In genomic region chr9:99903393-99903792, GRCh38 we compare ENCODE assay signal across 1 cellular context.
TF ChIP-seq lines count a peak whose summit lies in the region.

No MANE protein-coding gene starts in this region.

TF ChIP-seq in K562, 482 proteins besides CTCF, POLR2A, EP300 and RAD21 (continued from another document):
- TF ChIP-seq, protein P1, sequence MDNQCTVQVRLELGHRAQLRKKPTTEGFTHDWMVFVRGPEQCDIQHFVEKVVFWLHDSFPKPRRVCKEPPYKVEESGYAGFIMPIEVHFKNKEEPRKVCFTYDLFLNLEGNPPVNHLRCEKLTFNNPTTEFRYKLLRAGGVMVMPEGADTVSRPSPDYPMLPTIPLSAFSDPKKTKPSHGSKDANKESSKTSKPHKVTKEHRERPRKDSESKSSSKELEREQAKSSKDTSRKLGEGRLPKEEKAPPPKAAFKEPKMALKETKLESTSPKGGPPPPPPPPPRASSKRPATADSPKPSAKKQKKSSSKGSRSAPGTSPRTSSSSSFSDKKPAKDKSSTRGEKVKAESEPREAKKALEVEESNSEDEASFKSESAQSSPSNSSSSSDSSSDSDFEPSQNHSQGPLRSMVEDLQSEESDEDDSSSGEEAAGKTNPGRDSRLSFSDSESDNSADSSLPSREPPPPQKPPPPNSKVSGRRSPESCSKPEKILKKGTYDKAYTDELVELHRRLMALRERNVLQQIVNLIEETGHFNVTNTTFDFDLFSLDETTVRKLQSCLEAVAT (IDR thresholded peaks at IDR 0.05): 0 out of 4 replicates have a peak, but pooled peaks of 1 of the 2 experiments have one; percentile 23
- TF ChIP-seq, protein P2, sequence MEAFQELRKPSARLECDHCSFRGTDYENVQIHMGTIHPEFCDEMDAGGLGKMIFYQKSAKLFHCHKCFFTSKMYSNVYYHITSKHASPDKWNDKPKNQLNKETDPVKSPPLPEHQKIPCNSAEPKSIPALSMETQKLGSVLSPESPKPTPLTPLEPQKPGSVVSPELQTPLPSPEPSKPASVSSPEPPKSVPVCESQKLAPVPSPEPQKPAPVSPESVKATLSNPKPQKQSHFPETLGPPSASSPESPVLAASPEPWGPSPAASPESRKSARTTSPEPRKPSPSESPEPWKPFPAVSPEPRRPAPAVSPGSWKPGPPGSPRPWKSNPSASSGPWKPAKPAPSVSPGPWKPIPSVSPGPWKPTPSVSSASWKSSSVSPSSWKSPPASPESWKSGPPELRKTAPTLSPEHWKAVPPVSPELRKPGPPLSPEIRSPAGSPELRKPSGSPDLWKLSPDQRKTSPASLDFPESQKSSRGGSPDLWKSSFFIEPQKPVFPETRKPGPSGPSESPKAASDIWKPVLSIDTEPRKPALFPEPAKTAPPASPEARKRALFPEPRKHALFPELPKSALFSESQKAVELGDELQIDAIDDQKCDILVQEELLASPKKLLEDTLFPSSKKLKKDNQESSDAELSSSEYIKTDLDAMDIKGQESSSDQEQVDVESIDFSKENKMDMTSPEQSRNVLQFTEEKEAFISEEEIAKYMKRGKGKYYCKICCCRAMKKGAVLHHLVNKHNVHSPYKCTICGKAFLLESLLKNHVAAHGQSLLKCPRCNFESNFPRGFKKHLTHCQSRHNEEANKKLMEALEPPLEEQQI (IDR thresholded peaks at IDR 0.05): 0 out of 2 replicates have a peak, but pooled peaks have one; percentile 25
- no peak for TF ChIP-seq ZNF124 (CRISPR knock-in tag; IDR thresholded peaks at IDR 0.05)
- TF ChIP-seq TRIM24 (IDR thresholded peaks at IDR 0.05): peak; percentile 68 to 72; a peak in 3 of 4 replicates
- TF ChIP-seq, protein P3, sequence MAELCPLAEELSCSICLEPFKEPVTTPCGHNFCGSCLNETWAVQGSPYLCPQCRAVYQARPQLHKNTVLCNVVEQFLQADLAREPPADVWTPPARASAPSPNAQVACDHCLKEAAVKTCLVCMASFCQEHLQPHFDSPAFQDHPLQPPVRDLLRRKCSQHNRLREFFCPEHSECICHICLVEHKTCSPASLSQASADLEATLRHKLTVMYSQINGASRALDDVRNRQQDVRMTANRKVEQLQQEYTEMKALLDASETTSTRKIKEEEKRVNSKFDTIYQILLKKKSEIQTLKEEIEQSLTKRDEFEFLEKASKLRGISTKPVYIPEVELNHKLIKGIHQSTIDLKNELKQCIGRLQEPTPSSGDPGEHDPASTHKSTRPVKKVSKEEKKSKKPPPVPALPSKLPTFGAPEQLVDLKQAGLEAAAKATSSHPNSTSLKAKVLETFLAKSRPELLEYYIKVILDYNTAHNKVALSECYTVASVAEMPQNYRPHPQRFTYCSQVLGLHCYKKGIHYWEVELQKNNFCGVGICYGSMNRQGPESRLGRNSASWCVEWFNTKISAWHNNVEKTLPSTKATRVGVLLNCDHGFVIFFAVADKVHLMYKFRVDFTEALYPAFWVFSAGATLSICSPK (IDR thresholded peaks at IDR 0.05; ENCODE audit: borderline replicate concordance): peak; percentile 65; the same call in 1 of the 2 replicates
- TF ChIP-seq ZNF408 (CRISPR knock-in tag; IDR thresholded peaks at IDR 0.05; ENCODE audit: low read depth): no peak
- TF ChIP-seq, protein P4, sequence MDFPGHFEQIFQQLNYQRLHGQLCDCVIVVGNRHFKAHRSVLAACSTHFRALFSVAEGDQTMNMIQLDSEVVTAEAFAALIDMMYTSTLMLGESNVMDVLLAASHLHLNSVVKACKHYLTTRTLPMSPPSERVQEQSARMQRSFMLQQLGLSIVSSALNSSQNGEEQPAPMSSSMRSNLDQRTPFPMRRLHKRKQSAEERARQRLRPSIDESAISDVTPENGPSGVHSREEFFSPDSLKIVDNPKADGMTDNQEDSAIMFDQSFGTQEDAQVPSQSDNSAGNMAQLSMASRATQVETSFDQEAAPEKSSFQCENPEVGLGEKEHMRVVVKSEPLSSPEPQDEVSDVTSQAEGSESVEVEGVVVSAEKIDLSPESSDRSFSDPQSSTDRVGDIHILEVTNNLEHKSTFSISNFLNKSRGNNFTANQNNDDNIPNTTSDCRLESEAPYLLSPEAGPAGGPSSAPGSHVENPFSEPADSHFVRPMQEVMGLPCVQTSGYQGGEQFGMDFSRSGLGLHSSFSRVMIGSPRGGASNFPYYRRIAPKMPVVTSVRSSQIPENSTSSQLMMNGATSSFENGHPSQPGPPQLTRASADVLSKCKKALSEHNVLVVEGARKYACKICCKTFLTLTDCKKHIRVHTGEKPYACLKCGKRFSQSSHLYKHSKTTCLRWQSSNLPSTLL (IDR thresholded peaks at IDR 0.05): 0 out of 2 replicates have a peak, but pooled peaks have one; percentile 43
- TF ChIP-seq SUPT5H (IDR thresholded peaks at IDR 0.05): no peak
- 0 out of 2 replicates have a peak, but pooled peaks have one; percentile 48 for TF ChIP-seq THRAP3 (IDR thresholded peaks at IDR 0.05; ENCODE audit: borderline replicate concordance)
- no peak for TF ChIP-seq FOXJ2 (tag; IDR thresholded peaks at IDR 0.05)
- 0 out of 4 replicates have a peak, but pooled peaks of 1 of the 2 experiments have one; percentile 54 for TF ChIP-seq HDAC1 (IDR thresholded peaks at IDR 0.05)
- TF ChIP-seq, protein P5, sequence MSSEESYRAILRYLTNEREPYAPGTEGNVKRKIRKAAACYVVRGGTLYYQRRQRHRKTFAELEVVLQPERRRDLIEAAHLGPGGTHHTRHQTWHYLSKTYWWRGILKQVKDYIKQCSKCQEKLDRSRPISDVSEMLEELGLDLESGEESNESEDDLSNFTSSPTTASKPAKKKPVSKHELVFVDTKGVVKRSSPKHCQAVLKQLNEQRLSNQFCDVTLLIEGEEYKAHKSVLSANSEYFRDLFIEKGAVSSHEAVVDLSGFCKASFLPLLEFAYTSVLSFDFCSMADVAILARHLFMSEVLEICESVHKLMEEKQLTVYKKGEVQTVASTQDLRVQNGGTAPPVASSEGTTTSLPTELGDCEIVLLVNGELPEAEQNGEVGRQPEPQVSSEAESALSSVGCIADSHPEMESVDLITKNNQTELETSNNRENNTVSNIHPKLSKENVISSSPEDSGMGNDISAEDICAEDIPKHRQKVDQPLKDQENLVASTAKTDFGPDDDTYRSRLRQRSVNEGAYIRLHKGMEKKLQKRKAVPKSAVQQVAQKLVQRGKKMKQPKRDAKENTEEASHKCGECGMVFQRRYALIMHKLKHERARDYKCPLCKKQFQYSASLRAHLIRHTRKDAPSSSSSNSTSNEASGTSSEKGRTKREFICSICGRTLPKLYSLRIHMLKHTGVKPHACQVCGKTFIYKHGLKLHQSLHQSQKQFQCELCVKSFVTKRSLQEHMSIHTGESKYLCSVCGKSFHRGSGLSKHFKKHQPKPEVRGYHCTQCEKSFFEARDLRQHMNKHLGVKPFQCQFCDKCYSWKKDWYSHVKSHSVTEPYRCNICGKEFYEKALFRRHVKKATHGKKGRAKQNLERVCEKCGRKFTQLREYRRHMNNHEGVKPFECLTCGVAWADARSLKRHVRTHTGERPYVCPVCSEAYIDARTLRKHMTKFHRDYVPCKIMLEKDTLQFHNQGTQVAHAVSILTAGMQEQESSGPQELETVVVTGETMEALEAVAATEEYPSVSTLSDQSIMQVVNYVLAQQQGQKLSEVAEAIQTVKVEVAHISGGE (CRISPR knock-in tag; IDR thresholded peaks at IDR 0.05): no peak
- peak; percentile 70 for TF ChIP-seq DPF2 (IDR thresholded peaks at IDR 0.05)
- TF ChIP-seq ELK1 (CRISPR knock-in tag; IDR thresholded peaks at IDR 0.05): no peak
- TF ChIP-seq L3MBTL2 (IDR thresholded peaks at IDR 0.05): no peak
- TF ChIP-seq C11orf30 (IDR thresholded peaks at IDR 0.05; ENCODE audit: low read depth): peak; percentile 51
- no peak for TF ChIP-seq CGGBP1 (CRISPR knock-in tag; IDR thresholded peaks at IDR 0.05)
- TF ChIP-seq, protein P6, sequence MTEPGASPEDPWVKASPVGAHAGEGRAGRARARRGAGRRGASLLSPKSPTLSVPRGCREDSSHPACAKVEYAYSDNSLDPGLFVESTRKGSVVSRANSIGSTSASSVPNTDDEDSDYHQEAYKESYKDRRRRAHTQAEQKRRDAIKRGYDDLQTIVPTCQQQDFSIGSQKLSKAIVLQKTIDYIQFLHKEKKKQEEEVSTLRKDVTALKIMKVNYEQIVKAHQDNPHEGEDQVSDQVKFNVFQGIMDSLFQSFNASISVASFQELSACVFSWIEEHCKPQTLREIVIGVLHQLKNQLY (CRISPR knock-in tag; conservative IDR thresholded peaks at IDR 0.05): no peak
- peak; percentile 52; the same call in 1 of the 2 replicates for TF ChIP-seq ARID1B (IDR thresholded peaks at IDR 0.05)
- no peak for TF ChIP-seq STAG1 (CRISPR knock-in tag; IDR thresholded peaks at IDR 0.05; ENCODE audit: borderline replicate concordance)
- TF ChIP-seq, protein P7, sequence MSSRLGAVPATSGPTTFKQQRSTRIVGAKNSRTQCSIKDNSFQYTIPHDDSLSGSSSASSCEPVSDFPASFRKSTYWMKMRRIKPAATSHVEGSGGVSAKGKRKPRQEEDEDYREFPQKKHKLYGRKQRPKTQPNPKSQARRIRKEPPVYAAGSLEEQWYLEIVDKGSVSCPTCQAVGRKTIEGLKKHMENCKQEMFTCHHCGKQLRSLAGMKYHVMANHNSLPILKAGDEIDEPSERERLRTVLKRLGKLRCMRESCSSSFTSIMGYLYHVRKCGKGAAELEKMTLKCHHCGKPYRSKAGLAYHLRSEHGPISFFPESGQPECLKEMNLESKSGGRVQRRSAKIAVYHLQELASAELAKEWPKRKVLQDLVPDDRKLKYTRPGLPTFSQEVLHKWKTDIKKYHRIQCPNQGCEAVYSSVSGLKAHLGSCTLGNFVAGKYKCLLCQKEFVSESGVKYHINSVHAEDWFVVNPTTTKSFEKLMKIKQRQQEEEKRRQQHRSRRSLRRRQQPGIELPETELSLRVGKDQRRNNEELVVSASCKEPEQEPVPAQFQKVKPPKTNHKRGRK (tag; IDR thresholded peaks at IDR 0.05): peak; percentile 86
- no peak for TF ChIP-seq CBFA2T3 (IDR thresholded peaks at IDR 0.05)
- no peak for TF ChIP-seq NFATC3 (IDR thresholded peaks at IDR 0.05)
- TF ChIP-seq ZNF316 (IDR thresholded peaks at IDR 0.05): peak; percentile 48; the same call in 1 of the 2 replicates
- no peak for TF ChIP-seq SNIP1 (IDR thresholded peaks at IDR 0.05; ENCODE audit: low read depth)
